ENCODE assay signal across 9 cellular contexts in the genomic region with DNA sequence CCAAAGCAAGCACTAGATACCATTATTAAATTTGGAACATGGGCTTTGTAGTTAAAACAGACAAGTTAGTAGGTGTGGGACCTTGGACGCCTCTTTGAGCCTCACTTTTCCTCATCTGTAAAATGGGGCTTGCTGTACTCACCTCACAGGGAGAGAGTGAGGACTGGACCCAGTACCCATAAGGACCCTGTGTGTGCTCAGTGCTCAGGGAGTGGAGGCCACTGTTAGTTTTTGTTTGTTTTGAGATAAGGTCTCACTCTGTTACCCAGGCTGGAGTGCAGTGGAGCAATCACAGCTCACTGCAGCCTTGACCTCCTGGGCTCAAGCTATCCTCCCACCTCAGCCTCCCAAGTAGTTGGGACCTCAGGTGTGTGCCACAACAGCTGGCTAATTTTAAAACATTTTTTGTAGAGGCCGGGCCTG. TPM values are rescaled to one million over a fixed set of nuclear protein-coding genes. Genes with fewer than 3 reads are reported as not detected.
"Had no signal": no experiment of that assay in that cellular context is flagged by ENCODE, and none has a peak within 500 bp of the region (broad histone marks: within the 10 kb centered on the region; RNA-seq: fewer than 3 reads in every experiment).

No MANE protein-coding gene starts in this region.

- DNase-seq: GDM1, GF-D8 had no signal

- FAIRE-seq: G401.6, GM12878, GM12891, GM12892, GM18507, GM19239 had no signal

- H3K4me3 ChIP-seq: GM12878 had no signal

- ATAC-seq: GM12878 had no signal

RNA-seq across cellular contexts. Expression of a gene that starts 8.9 kb away (rescaled TPM):
- total RNA-seq: G401 had no signal
